ENCODE assay signal across 27 cellular contexts in the genomic region with DNA sequence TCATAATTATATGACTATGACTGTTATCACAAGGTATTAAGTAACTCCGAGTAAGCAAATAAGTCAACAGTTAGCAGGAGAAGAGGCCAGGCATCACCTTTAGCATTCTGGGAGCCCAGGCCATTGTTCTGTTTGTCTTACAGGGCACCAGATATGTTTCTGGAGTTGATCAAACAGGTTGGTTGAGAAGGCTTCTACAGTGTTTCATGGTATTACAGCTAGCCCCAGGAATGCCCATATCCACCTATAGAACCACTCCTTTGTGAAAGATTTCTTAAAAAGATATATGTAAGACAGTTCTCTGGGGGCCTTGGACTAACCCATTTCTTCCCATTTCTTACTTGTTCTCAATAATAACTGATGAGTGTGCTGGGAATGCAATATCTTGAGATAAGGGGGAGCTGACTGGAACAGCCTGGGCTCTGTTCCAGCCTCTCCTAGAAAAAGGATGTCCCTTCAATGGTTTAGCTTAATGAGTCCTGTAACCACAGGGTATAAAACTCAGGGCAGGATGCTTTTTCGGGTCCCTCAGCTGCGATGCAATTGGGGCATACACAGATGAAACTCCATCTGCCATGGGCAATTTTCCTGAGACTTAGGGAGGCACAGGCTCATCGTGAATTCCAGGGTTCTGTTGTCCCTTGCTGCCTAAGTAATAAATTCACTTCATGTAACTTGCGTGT.
"Had no signal": no experiment of that assay in that cellular context is flagged by ENCODE, and none has a peak within 500 bp of the region (broad histone marks: within the 10 kb centered on the region; RNA-seq: fewer than 3 reads in every experiment).

No MANE protein-coding gene starts in this region.

- H3K27ac ChIP-seq: dorsolateral prefrontal cortex, foreskin keratinocyte, gastroesophageal sphincter, heart right ventricle, lower lobe of right lung, ovary, psoas muscle, sigmoid colon, stomach, thyroid gland had no signal

- H3K4me1 Mint-ChIP-seq: immature natural killer cell; natural killer cell; stimulated activated effector memory CD8-positive, alpha-beta T cell treated with anti-CD3 and anti-CD28 coated beads, Interleukin-12 subunit alpha, Interleukin-12 subunit beta, amount 100 ng/mL, for 72 hours had no signal

- H3K27ac Mint-ChIP-seq: immature natural killer cell; natural killer cell; stimulated activated effector memory CD8-positive, alpha-beta T cell treated with anti-CD3 and anti-CD28 coated beads, Interleukin-12 subunit alpha, Interleukin-12 subunit beta, amount 100 ng/mL, for 72 hours; type B pancreatic cell had no signal

- DNase-seq: dorsolateral prefrontal cortex; effector CD4-positive, alpha-beta T cell; foreskin keratinocyte; glutamatergic neuron; heart right ventricle; hippocampal formation; immature natural killer cell; islet precursor cell; kidney glomerular epithelial cell; left colon; left ventricle myocardium superior; lower lobe of right lung; natural killer cell; occipital lobe; ovary; posterior cingulate gyrus; psoas muscle; right cardiac atrium; sigmoid colon; stimulated activated CD4-positive, alpha-beta T cell treated with anti-CD3 and anti-CD28 coated beads, Interleukin-2, amount 100 ng/mL, for 24 hours; stimulated activated CD4-positive, alpha-beta T cell treated with anti-CD3 and anti-CD28 coated beads, Interleukin-4, amount 100 ng/mL, for 24 hours; stimulated activated naive CD4-positive, alpha-beta T cell treated with Interleukin-2 at 50 U/mL for 16 hours; stomach; thyroid gland had no signal

- H3K4me1 ChIP-seq: foreskin keratinocyte, gastroesophageal sphincter, lower lobe of right lung, psoas muscle, sigmoid colon, stomach, thyroid gland had no signal

- H3K36me3 ChIP-seq: gastroesophageal sphincter, heart right ventricle, lower lobe of right lung, ovary, sigmoid colon, stomach, thyroid gland had no signal

- H3K4me3 ChIP-seq: dorsolateral prefrontal cortex, gastroesophageal sphincter, heart right ventricle, lower lobe of right lung, ovary, psoas muscle, sigmoid colon, stomach, thyroid gland had no signal

- H3K4me3 Mint-ChIP-seq: immature natural killer cell; natural killer cell; stimulated activated effector memory CD8-positive, alpha-beta T cell treated with anti-CD3 and anti-CD28 coated beads, Interleukin-12 subunit alpha, Interleukin-12 subunit beta, amount 100 ng/mL, for 72 hours; type B pancreatic cell had no signal

- H3K36me3 Mint-ChIP-seq: immature natural killer cell; natural killer cell; stimulated activated effector memory CD8-positive, alpha-beta T cell treated with anti-CD3 and anti-CD28 coated beads, Interleukin-12 subunit alpha, Interleukin-12 subunit beta, amount 100 ng/mL, for 72 hours; type B pancreatic cell had no signal

- H3K27me3 ChIP-seq: dorsolateral prefrontal cortex, foreskin keratinocyte, gastroesophageal sphincter, heart right ventricle, ovary, sigmoid colon, stomach, thyroid gland had no signal

- ATAC-seq: foreskin keratinocyte; gastroesophageal sphincter; heart right ventricle; left colon; left ventricle myocardium superior; lower lobe of right lung; natural killer cell; psoas muscle; right cardiac atrium; stimulated activated effector memory CD8-positive, alpha-beta T cell treated with anti-CD3 and anti-CD28 coated beads, Interleukin-12 subunit alpha, Interleukin-12 subunit beta, amount 100 ng/mL, for 72 hours had no signal
